In the genomic region with DNA sequence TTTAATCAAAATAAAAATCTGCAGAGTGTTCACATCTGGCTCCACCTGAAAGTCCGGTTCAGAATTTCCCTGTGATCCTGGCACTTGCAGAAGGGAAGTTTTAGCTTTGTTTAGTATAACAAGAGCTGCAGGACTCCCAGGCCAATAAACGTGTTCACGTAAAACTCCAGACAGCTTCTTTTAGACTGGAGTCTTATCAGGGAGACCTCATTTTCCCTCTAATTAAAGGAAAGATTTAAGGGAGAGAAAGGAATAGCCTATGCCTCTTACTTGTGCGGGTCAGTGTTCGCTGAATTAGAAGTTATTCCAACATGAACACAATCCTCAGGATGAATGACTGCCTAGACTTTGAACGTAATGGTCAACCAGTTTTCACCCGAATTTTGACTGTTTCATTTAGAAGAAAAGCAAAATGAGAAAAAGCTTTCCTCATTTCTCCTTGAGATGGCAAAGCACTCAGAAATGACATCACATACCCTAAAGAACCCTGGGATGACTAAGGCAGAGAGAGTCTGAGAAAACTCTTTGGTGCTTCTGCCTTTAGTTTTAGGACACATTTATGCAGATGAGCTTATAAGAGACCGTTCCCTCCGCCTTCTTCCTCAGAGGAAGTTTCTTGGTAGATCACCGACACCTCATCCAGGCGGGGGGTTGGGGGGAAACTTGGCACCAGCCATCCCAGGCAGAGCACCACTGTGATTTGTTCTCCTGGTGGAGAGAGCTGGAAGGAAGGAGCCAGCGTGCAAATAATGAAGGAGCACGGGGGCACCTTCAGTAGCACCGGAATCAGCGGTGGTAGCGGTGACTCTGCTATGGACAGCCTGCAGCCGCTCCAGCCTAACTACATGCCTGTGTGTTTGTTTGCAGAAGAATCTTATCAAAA, we compare ENCODE assay signal across 8 cellular contexts.
DNase-seq lines count a peak whose midpoint lies in the region; ATAC-seq and TF ChIP-seq lines count a peak whose summit lies in the region.

No MANE protein-coding gene starts in this region.

- H3K4me3 Mint-ChIP-seq in naive thymus-derived CD4-positive, alpha-beta T cell = peak overlapping the region; percentile 90 to 99 (median 98)

- H3K36me3 Mint-ChIP-seq in naive thymus-derived CD4-positive, alpha-beta T cell = peaks cover 0 to 44% (median 0%) of the 10 kb centered on the region in 5 donors

- CTCF ChIA-PET in naive thymus-derived CD4-positive, alpha-beta T cell (lab: Charles Lee) = interaction anchor here (1.3 to 6.1 kb wide), 6 partner anchors 10 to 114 kb away, joined by 4 to 38 read pairs (median 9); no protein-coding TSS in a partner anchor

- peak overlapping the region; percentile 86 for H3K4me3 ChIP-seq in naive thymus-derived CD4-positive, alpha-beta T cell (ENCODE audit: low read length)
- H3K4me3 ChIP-seq in thoracic aorta = peak overlapping the region; percentile 79

- no peaks in the 10 kb centered on the region for H3K9me3 Mint-ChIP-seq in naive thymus-derived CD4-positive, alpha-beta T cell

- H3K27me3 ChIP-seq in naive thymus-derived CD4-positive, alpha-beta T cell (ENCODE audit: control insufficient read depth in 2 of 2, insufficient read depth in 2 of 2, low read length in 2 of 2) = no peaks in the 10 kb centered on the region
- H3K27me3 ChIP-seq in thoracic aorta (replicated peaks; ENCODE audit: insufficient read depth) = no peaks in the 10 kb centered on the region

- peaks cover 26 to 76% (median 58%) of the 10 kb centered on the region in 7 donors for H3K4me1 Mint-ChIP-seq in naive thymus-derived CD4-positive, alpha-beta T cell

- ATAC-seq in naive thymus-derived CD4-positive, alpha-beta T cell = peak; percentile 35
- ATAC-seq in thoracic aorta (ENCODE audit: insufficient number of reproducible peaks, low FRiP score, low read depth) = peak; percentile 57

- H3K27ac Mint-ChIP-seq in naive thymus-derived CD4-positive, alpha-beta T cell = peak overlapping the region; percentile 95 to 100 (median 98)

- peak; percentile 40 for TF ChIP-seq CTCF in thoracic aorta (IDR thresholded peaks at IDR 0.05)

- peaks cover 31 to 36% of the 10 kb centered on the region in 2 donors for H3K4me1 ChIP-seq in naive thymus-derived CD4-positive, alpha-beta T cell (ENCODE audit: control insufficient read depth in 2 of 2, insufficient read depth in 2 of 2, low read length in 2 of 2)
- peaks cover 2 to 45% of the 10 kb centered on the region in 2 donors for H3K4me1 ChIP-seq in thoracic aorta (ENCODE audit: control insufficient read depth in 1 of 2, low read depth in 2 of 2)

- intact Hi-C loops in naive thymus-derived CD4-positive, alpha-beta T cell (cut with micrococcal nuclease) = loop anchor here (1.0 to 10.0 kb wide), 20 partner anchors 8 to 1365 kb away; a partner anchor contains a TSS

- DNase-seq in activated T-cell treated with anti-CD3 and anti-CD28 coated beads for 1 hour (ENCODE audit: low read depth) = peak; percentile 9
- DNase-seq in activated T-cell treated with anti-CD3 and anti-CD28 coated beads for 4 hours = no peak
- DNase-seq in M059J (ENCODE audit: low read depth) = peak; percentile 80
- peak; percentile 47 for DNase-seq in activated CD8-positive, alpha-beta memory T cell treated with anti-CD3 and anti-CD28 coated beads, Interleukin-2, amount 50 U/mL, for 4 hours
- DNase-seq in fibroblast of gingiva (ENCODE audit: low read depth) = peak; percentile 76
- DNase-seq in naive thymus-derived CD4-positive, alpha-beta T cell = peak; percentile 20 to 55 (median 39)
- DNase-seq in thoracic aorta (ENCODE audit: low spot score) = peak; percentile 12
- no peak for DNase-seq in NCI-H446 treated with DMSO at 0.1 percent for 48 hours (lab: John Stamatoyannopoulos, UW)

- no peaks in the 10 kb centered on the region for H3K36me3 ChIP-seq in naive thymus-derived CD4-positive, alpha-beta T cell (ENCODE audit: control insufficient read depth in 2 of 3, insufficient read depth in 3 of 3, low read length in 3 of 3)
- H3K36me3 ChIP-seq in thoracic aorta = no peaks in the 10 kb centered on the region

- peak overlapping the region; percentile 92 for H3K27ac ChIP-seq in naive thymus-derived CD4-positive, alpha-beta T cell (ENCODE audit: low read depth, low read length)
- peak overlapping the region; percentile 70 to 77 for H3K27ac ChIP-seq in thoracic aorta

- POLR2A ChIA-PET in naive thymus-derived CD4-positive, alpha-beta T cell (lab: Charles Lee) = interaction anchor here (0.6 to 7.5 kb wide), 23 partner anchors 11 to 1366 kb away, joined by 3 to 97 read pairs (median 5); no protein-coding TSS in a partner anchor

- H3K27me3 Mint-ChIP-seq in naive thymus-derived CD4-positive, alpha-beta T cell = no peaks in the 10 kb centered on the region

- no peaks in the 10 kb centered on the region for H3K9me3 ChIP-seq in naive thymus-derived CD4-positive, alpha-beta T cell (ENCODE audit: control insufficient read depth in 2 of 3, low read length in 3 of 3)
- H3K9me3 ChIP-seq in thoracic aorta = no peaks in the 10 kb centered on the region

Comparison
In these comparisons a context has a peak if more than half of its experiments do, and no peak if none do; other contexts are left out.
1. DNase-seq: peak in activated T-cell treated with anti-CD3 and anti-CD28 coated beads for 1 hour (single experiment), M059J (single experiment), activated CD8-positive, alpha-beta memory T cell treated with anti-CD3 and anti-CD28 coated beads, Interleukin-2, amount 50 U/mL, for 4 hours (single experiment), fibroblast of gingiva (single experiment), naive thymus-derived CD4-positive, alpha-beta T cell (9 of 9) and thoracic aorta (single experiment); none in activated T-cell treated with anti-CD3 and anti-CD28 coated beads for 4 hours (single experiment) and NCI-H446 treated with DMSO at 0.1 percent for 48 hours (single experiment).